8 cellular contexts compared by ENCODE assay signal in genomic region chr16:29899516-29900101, GRCh38. TPM values are rescaled to one million over a fixed set of nuclear protein-coding genes. Genes with fewer than 3 reads are reported as not detected.
DNase-seq lines count a peak whose midpoint lies in the region.

Gene SEZ6L2 (minus strand): TSS chr16:29899550. CDS start chr16:29899019, 531 bp downstream.

- no peak within 1 kb of the TSS for H2AK5ac ChIP-seq in mesenchymal stem cell (ENCODE audit: low read length, severe bottlenecking)

- H4K91ac ChIP-seq in mesenchymal stem cell (ENCODE audit: low read length), result no peak within 1 kb of the TSS

- H3K27ac ChIP-seq in mesenchymal stem cell (ENCODE audit: low read length, poor library complexity, severe bottlenecking), result peak within 1 kb of the TSS; percentile 92

- no peaks in the 10 kb centered on the region for H3K9me3 ChIP-seq in endocrine pancreas (ENCODE audit: control insufficient read depth, low read length)
- no peaks in the 10 kb centered on the region for H3K9me3 ChIP-seq in mesenchymal stem cell (ENCODE audit: control insufficient read depth, low read length)

- no peak within 1 kb of the TSS for H3K14ac ChIP-seq in mesenchymal stem cell (ENCODE audit: low read length in 2 of 2)

- 0% methylated on average over 24 of the region's 29 CpGs for WGBS in mesenchymal stem cell

- no peak within 1 kb of the TSS for H3K27ac Mint-ChIP-seq in activated naive CD4-positive, alpha-beta T cell treated with anti-CD3 and anti-CD28 coated beads, Interleukin-2, amount 50 U/mL, for 24 hours

- H3K4ac ChIP-seq in mesenchymal stem cell (ENCODE audit: low read depth in 1 of 2, low read length in 2 of 2), result peak within 1 kb of the TSS in 1 of 2 experiments; percentile 26

- H3K4me1 ChIP-seq in endocrine pancreas (ENCODE audit: control insufficient read depth, insufficient read depth, low read length) (no peaks in the 10 kb centered on the region), mesenchymal stem cell (ENCODE audit: control insufficient read depth, insufficient read depth, low read depth, low read length) (peaks cover 34% of the 10 kb centered on the region)

- H4K8ac ChIP-seq in mesenchymal stem cell (ENCODE audit: low read length), result no peak within 1 kb of the TSS

- H2AFZ ChIP-seq in mesenchymal stem cell (ENCODE audit: low read depth, low read length), result peak within 1 kb of the TSS; percentile 15

- peak within 1 kb of the TSS; percentile 50 for H3K4me3 ChIP-seq in endocrine pancreas (ENCODE audit: control insufficient read depth, insufficient read depth, low read length)
- peak within 1 kb of the TSS; percentile 65 to 83 for H3K4me3 ChIP-seq in mesenchymal stem cell (ENCODE audit: insufficient read depth in 1 of 2, low read depth in 1 of 2, low read length in 2 of 2)

- H3K9me3 Mint-ChIP-seq in activated naive CD4-positive, alpha-beta T cell treated with anti-CD3 and anti-CD28 coated beads, Interleukin-2, amount 50 U/mL, for 24 hours, result no peaks in the 10 kb centered on the region

- peaks cover 10% of the 10 kb centered on the region for H3K4me1 Mint-ChIP-seq in activated naive CD4-positive, alpha-beta T cell treated with anti-CD3 and anti-CD28 coated beads, Interleukin-2, amount 50 U/mL, for 24 hours

- H3K27me3 Mint-ChIP-seq in activated naive CD4-positive, alpha-beta T cell treated with anti-CD3 and anti-CD28 coated beads, Interleukin-2, amount 50 U/mL, for 24 hours, result peaks cover 15% of the 10 kb centered on the region

- H3K36me3 ChIP-seq in endocrine pancreas (ENCODE audit: control insufficient read depth, insufficient read depth, low read length), result no peaks in the 10 kb centered on the region
- peaks cover 0 to 24% of the 10 kb centered on the region in 2 experiments for H3K36me3 ChIP-seq in mesenchymal stem cell (ENCODE audit: control insufficient read depth in 1 of 2, insufficient read depth in 2 of 2, low read depth in 1 of 2, low read length in 2 of 2)

- H3K79me1 ChIP-seq in mesenchymal stem cell (replicated peaks; ENCODE audit: low read length, poor library complexity, severe bottlenecking), result peaks cover 23% of the 10 kb centered on the region

- H2BK5ac ChIP-seq in mesenchymal stem cell (ENCODE audit: low read depth, low read length, poor library complexity, severe bottlenecking), result peak within 1 kb of the TSS; percentile 73

- H3K4me3 Mint-ChIP-seq in activated naive CD4-positive, alpha-beta T cell treated with anti-CD3 and anti-CD28 coated beads, Interleukin-2, amount 50 U/mL, for 24 hours, result peak within 1 kb of the TSS; percentile 72

- H2BK12ac ChIP-seq in mesenchymal stem cell (ENCODE audit: low read length in 2 of 2), result no peak within 1 kb of the TSS

- H3K9ac ChIP-seq in endocrine pancreas (ENCODE audit: control insufficient read depth, insufficient read depth, low read length) (peak within 1 kb of the TSS; percentile 91), mesenchymal stem cell (ENCODE audit: low read length) (peak within 1 kb of the TSS; percentile 75)

- peak within 1 kb of the TSS; percentile 73 for H2BK15ac ChIP-seq in mesenchymal stem cell (ENCODE audit: low read depth, poor library complexity, severe bottlenecking)

- no peaks in the 10 kb centered on the region for H3K36me3 Mint-ChIP-seq in activated naive CD4-positive, alpha-beta T cell treated with anti-CD3 and anti-CD28 coated beads, Interleukin-2, amount 50 U/mL, for 24 hours

- peak within 1 kb of the TSS; percentile 96 for H3K4me2 ChIP-seq in mesenchymal stem cell (ENCODE audit: low read length, poor library complexity, severe bottlenecking)

- H3K23ac ChIP-seq in mesenchymal stem cell (ENCODE audit: low read length in 2 of 2), result peak within 1 kb of the TSS in 1 of 2 experiments; percentile 36

- H3K27me3 ChIP-seq in endocrine pancreas (ENCODE audit: control insufficient read depth, insufficient read depth, low read length) (no peaks in the 10 kb centered on the region), mesenchymal stem cell (ENCODE audit: control insufficient read depth in 1 of 2, insufficient read depth in 1 of 2, low read length in 2 of 2) (peaks cover 0 to 34% of the 10 kb centered on the region in 2 experiments)

- DNase-seq in activated naive CD4-positive, alpha-beta T cell (lab: John Stamatoyannopoulos, UW), result no peak
- DNase-seq in NCI-H187 treated with DMSO at 0.1 percent for 48 hours (lab: John Stamatoyannopoulos, UW), result peak; percentile 66
- peak; percentile 14 for DNase-seq in T1000 (lab: John Stamatoyannopoulos, UW)
- DNase-seq in mesenchymal stem cell, result peak; percentile 97
- peak; percentile 65 for DNase-seq in stimulated activated CD8-positive, alpha-beta memory T cell treated with anti-CD3 and anti-CD28 coated beads, Interleukin-4, amount 100 ng/mL, for 24 hours (ENCODE audit: low read depth)
- DNase-seq in central memory CD4-positive, alpha-beta T cell, result no peak

- peak within 1 kb of the TSS; percentile 29 to 37 for H3K18ac ChIP-seq in mesenchymal stem cell (ENCODE audit: low read depth in 1 of 2, low read length in 2 of 2)

- no peak within 1 kb of the TSS for H2BK120ac ChIP-seq in mesenchymal stem cell (ENCODE audit: low read depth, low read length)

RNA-seq across cellular contexts. Expression of gene SEZ6L2, which starts in this region (rescaled TPM):
- 27.4 TPM for polyA plus RNA-seq in mesenchymal stem cell (2013, experiment 1 of 2)
- 27.2 TPM for polyA plus RNA-seq in mesenchymal stem cell (2013, experiment 2 of 2)

Comparison
In these comparisons a context has a peak if more than half of its experiments do, and no peak if none do; other contexts are left out.
1. DNase-seq: peak in NCI-H187 treated with DMSO at 0.1 percent for 48 hours (single experiment), T1000 (single experiment), mesenchymal stem cell (single experiment) and stimulated activated CD8-positive, alpha-beta memory T cell treated with anti-CD3 and anti-CD28 coated beads, Interleukin-4, amount 100 ng/mL, for 24 hours (single experiment); none in activated naive CD4-positive, alpha-beta T cell (0 of 4) and central memory CD4-positive, alpha-beta T cell (single experiment).